1 cellular context compared by ENCODE assay signal in the genomic region with DNA sequence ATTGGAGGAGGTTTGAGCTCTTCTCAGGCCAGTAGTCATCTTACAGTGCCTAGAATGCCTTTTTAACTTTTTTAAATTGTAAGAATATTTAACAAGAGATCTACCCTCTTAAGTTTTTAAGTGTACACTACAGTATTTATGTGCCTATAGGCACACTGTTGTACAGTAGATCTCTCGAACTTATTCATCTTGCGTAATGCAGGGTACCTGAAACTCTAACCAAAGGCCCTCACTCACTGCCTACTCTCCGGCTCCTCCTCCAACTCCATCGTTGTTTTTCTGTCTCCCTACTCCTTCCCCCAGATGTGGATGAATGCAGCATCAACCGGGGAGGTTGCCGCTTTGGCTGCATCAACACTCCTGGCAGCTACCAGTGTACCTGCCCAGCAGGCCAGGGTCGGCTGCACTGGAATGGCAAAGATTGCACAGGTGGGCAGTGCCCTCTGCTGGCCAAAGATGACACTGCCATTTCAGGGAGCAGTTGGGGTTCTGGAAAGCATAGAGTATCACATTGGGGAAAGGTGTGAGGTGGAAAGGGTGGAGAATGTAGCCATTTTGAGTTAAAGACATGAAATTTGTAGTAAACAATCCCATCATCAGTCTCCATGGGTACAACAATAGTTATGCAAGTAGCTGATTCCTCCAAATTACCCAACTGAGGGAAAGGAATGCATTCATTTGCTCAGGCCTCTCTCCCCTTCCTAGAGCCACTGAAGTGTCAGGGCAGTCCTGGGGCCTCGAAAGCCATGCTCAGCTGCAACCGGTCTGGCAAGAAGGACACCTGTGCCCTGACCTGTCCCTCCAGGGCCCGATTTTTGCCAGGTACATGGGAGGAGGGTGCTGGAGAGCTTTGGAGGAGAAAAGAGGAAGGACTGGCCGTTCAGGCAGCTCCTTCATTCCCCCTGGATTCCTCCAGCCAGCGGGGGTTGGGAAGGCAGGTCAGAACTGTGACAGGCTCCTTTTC.
A peak's percentile ranks its signal among the peaks of the same experiment; 100 is the strongest.
TF ChIP-seq lines count a peak whose summit lies in the region.

No MANE protein-coding gene starts in this region.

TF ChIP-seq in GM23338, 12 proteins besides CTCF, POLR2A, EP300 and RAD21 (continued from another document):
- TF ChIP-seq, protein P1, sequence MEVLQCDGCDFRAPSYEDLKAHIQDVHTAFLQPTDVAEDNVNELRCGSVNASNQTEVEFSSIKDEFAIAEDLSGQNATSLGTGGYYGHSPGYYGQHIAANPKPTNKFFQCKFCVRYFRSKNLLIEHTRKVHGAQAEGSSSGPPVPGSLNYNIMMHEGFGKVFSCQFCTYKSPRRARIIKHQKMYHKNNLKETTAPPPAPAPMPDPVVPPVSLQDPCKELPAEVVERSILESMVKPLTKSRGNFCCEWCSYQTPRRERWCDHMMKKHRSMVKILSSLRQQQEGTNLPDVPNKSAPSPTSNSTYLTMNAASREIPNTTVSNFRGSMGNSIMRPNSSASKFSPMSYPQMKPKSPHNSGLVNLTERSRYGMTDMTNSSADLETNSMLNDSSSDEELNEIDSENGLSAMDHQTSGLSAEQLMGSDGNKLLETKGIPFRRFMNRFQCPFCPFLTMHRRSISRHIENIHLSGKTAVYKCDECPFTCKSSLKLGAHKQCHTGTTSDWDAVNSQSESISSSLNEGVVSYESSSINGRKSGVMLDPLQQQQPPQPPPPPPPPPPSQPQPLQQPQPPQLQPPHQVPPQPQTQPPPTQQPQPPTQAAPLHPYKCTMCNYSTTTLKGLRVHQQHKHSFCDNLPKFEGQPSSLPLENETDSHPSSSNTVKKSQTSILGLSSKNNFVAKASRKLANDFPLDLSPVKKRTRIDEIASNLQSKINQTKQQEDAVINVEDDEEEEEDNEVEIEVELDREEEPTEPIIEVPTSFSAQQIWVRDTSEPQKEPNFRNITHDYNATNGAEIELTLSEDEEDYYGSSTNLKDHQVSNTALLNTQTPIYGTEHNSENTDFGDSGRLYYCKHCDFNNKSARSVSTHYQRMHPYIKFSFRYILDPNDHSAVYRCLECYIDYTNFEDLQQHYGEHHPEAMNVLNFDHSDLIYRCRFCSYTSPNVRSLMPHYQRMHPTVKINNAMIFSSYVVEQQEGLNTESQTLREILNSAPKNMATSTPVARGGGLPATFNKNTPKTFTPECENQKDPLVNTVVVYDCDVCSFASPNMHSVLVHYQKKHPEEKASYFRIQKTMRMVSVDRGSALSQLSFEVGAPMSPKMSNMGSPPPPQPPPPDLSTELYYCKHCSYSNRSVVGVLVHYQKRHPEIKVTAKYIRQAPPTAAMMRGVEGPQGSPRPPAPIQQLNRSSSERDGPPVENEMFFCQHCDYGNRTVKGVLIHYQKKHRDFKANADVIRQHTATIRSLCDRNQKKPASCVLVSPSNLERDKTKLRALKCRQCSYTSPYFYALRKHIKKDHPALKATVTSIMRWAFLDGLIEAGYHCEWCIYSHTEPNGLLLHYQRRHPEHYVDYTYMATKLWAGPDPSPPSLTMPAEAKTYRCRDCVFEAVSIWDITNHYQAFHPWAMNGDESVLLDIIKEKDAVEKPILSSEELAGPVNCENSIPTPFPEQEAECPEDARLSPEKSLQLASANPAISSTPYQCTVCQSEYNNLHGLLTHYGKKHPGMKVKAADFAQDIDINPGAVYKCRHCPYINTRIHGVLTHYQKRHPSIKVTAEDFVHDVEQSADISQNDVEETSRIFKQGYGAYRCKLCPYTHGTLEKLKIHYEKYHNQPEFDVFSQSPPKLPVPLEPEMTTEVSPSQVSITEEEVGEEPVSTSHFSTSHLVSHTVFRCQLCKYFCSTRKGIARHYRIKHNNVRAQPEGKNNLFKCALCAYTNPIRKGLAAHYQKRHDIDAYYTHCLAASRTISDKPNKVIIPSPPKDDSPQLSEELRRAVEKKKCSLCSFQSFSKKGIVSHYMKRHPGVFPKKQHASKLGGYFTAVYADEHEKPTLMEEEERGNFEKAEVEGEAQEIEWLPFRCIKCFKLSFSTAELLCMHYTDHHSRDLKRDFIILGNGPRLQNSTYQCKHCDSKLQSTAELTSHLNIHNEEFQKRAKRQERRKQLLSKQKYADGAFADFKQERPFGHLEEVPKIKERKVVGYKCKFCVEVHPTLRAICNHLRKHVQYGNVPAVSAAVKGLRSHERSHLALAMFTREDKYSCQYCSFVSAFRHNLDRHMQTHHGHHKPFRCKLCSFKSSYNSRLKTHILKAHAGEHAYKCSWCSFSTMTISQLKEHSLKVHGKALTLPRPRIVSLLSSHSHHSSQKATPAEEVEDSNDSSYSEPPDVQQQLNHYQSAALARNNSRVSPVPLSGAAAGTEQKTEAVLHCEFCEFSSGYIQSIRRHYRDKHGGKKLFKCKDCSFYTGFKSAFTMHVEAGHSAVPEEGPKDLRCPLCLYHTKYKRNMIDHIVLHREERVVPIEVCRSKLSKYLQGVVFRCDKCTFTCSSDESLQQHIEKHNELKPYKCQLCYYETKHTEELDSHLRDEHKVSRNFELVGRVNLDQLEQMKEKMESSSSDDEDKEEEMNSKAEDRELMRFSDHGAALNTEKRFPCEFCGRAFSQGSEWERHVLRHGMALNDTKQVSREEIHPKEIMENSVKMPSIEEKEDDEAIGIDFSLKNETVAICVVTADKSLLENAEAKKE (CRISPR knock-in tag; IDR thresholded peaks at IDR 0.05): no peak
- TF ChIP-seq STAT1 (IDR thresholded peaks at IDR 0.05; ENCODE audit: unreplicated experiment): no peak
- peak; percentile 29; the same call in 1 of the 2 replicates for TF ChIP-seq CREB1 (CRISPR knock-in tag; IDR thresholded peaks at IDR 0.05; ENCODE audit: low read depth)
